ENCODE assay signal across 9 cellular contexts in genomic region chr7:129089521-129090212, GRCh38. TPM values are rescaled to one million over a fixed set of nuclear protein-coding genes. Genes with fewer than 3 reads are reported as not detected.
DNase-seq lines count a peak whose midpoint lies in the region; ATAC-seq, FAIRE-seq and TF ChIP-seq lines count a peak whose summit lies in the region.
"Had no signal": no experiment of that assay in that cellular context is flagged by ENCODE, and none has a peak within 500 bp of the region (broad histone marks: within the 10 kb centered on the region; RNA-seq: fewer than 3 reads in every experiment).

No MANE protein-coding gene starts in this region.

- POLR2A ChIA-PET in HEK293 (lab: Yijun Ruan, JAX) = interaction anchor here (1.7 kb wide), 1 partner anchor 35 kb away, joined by 10 read pairs; the partner anchor contains the start of gene TNPO3
- POLR2A ChIA-PET in HepG2 (lab: Yijun Ruan, JAX) = no interaction called here

- TF ChIP-seq CTCF in HEK293 (tag by site-specific recombination; IDR thresholded peaks at IDR 0.05) = no peak
- no peak for TF ChIP-seq CTCF in HepG2 (CRISPR knock-in tag; IDR thresholded peaks at IDR 0.05)
- no peak for TF ChIP-seq CTCF in colonic mucosa (IDR thresholded peaks at IDR 0.05)

- H3K9me3 ChIP-seq in HEK293 (ENCODE audit: control insufficient read depth, insufficient read depth, low read depth, low read length) = no peaks in the 10 kb centered on the region
- H3K9me3 ChIP-seq in HepG2 (ENCODE audit: low read length) = no peaks in the 10 kb centered on the region
- no peaks in the 10 kb centered on the region for H3K9me3 ChIP-seq in colonic mucosa

- H3K4me1 ChIP-seq in HEK293 (ENCODE audit: control insufficient read depth, insufficient read depth, low read length) (no peaks in the 10 kb centered on the region), HepG2 (ENCODE audit: insufficient read depth, low read length) (peaks cover 15% of the 10 kb centered on the region), colonic mucosa (no peaks in the 10 kb centered on the region)

- CTCF ChIA-PET in HEK293 (lab: Yijun Ruan, JAX) = interaction anchor here (0.6 to 3.1 kb wide), 9 partner anchors 17 to 314 kb away, joined by 3 to 18 read pairs (median 4); partner anchors contain the start of gene ATP6V1F
- CTCF ChIA-PET in HepG2 (lab: Yijun Ruan, JAX; ENCODE audit: low intra/inter-chr PET ratio, low total read pairs) = interaction anchor here (2.7 kb wide), 1 partner anchor 185 kb away, joined by 27 read pairs; no protein-coding TSS in a partner anchor

- H3K27me3 ChIP-seq in HepG2 (ENCODE audit: control insufficient read depth in 1 of 2, insufficient read depth in 2 of 2, low read length in 2 of 2) (no peaks in the 10 kb centered on the region), colonic mucosa (no peaks in the 10 kb centered on the region)

- BruUV-seq in HepG2 (replicated peaks; lab: Mats Ljungman, UMichigan) = no TSS peak

- in situ Hi-C loops in HepG2 (cut with HindIII; ENCODE audit: extremely low pct_ligation_motif_present, low pct_unique_long_range_greater_than_20kb) = loop anchor here (5.0 kb wide), 1 partner anchor 182 kb away; no protein-coding TSS in a partner anchor

- ATAC-seq in GM18867 (IDR thresholded peaks at IDR 0.05; ENCODE audit: unreplicated experiment) (peak; percentile 74), HepG2 (no peak)

- no peaks in the 10 kb centered on the region for H3K79me2 ChIP-seq in HepG2 (ENCODE audit: insufficient read depth, low read length)

- no peak overlapping the region for H2AFZ ChIP-seq in HepG2 (ENCODE audit: low read length)

- intact Hi-C loops in HepG2 (cut with micrococcal nuclease; ENCODE audit: unreplicated experiment) (loop anchor here (1.0 to 2.0 kb wide), 2 partner anchors 34 to 125 kb away; partner anchors contain the start of gene TNPO3), colonic mucosa (cut with DNase I) (loop anchor here (5.0 kb wide), 1 partner anchor 182 kb away; no protein-coding TSS in a partner anchor)

- H3K27ac ChIP-seq in HEK293 (ENCODE audit: extremely low read depth, low read depth, low read length) = no peak overlapping the region
- H3K27ac ChIP-seq in HepG2 (ENCODE audit: extremely low read length, insufficient read depth, low read length) = no peak overlapping the region
- no peak overlapping the region for H3K27ac ChIP-seq in colonic mucosa

- H3K4me3 ChIP-seq in HEK293 (ENCODE audit: low read depth, low read length) = no peak overlapping the region
- H3K4me3 ChIP-seq in HepG2 (replicated peaks in 1 of 3; ENCODE audit: insufficient read depth in 1 of 3, low read depth in 2 of 3, low read length in 3 of 3) = no peak overlapping the region
- H3K4me3 ChIP-seq in colonic mucosa = no peak overlapping the region

- TF ChIP-seq POLR2A in HepG2 (IDR thresholded peaks at IDR 0.05; ENCODE audit: insufficient read depth in 1 of 2, low read depth in 2 of 2, low read length in 2 of 2) (no peak), H54 (IDR thresholded peaks at IDR 0.05; ENCODE audit: low read depth, low read length) (no peak)

- H4K20me1 ChIP-seq in HepG2 (ENCODE audit: insufficient read depth, low read length) = no peaks in the 10 kb centered on the region

- DNase-seq in M059J (ENCODE audit: low read depth) = peak; percentile 29
- DNase-seq in HepG2 (ENCODE audit: low spot score) = no peak
- no peak for DNase-seq in colonic mucosa
- DNase-seq in central memory CD4-positive, alpha-beta T cell = no peak
- DNase-seq in H54 (ENCODE audit: insufficient read length, low spot score) = no peak
- no peak for DNase-seq in globus pallidus (ENCODE audit: low spot score)

- no peak for TF ChIP-seq EP300 in HepG2 (IDR thresholded peaks at IDR 0.05; ENCODE audit: low read depth in 2 of 2, low read length in 2 of 2)
- no peak for TF ChIP-seq EP300 in HepG2 (CRISPR knock-in tag; IDR thresholded peaks at IDR 0.05; ENCODE audit: borderline replicate concordance)

- no peak overlapping the region for H3K4me2 ChIP-seq in HepG2 (ENCODE audit: low read depth, low read length)

- H3K36me3 ChIP-seq in HEK293 (ENCODE audit: control insufficient read depth in 2 of 2, insufficient read depth in 1 of 2, low read length in 2 of 2) = no peaks in the 10 kb centered on the region
- no peaks in the 10 kb centered on the region for H3K36me3 ChIP-seq in HepG2 (replicated peaks in 1 of 2; ENCODE audit: control insufficient read depth in 1 of 2, insufficient read depth in 2 of 2, low read length in 2 of 2)
- H3K36me3 ChIP-seq in colonic mucosa = no peaks in the 10 kb centered on the region

- H3K9ac ChIP-seq in HepG2 (ENCODE audit: insufficient read depth, low read depth, low read length) (no peak overlapping the region), colonic mucosa (ENCODE audit: low read depth in 2 of 2, low read length in 2 of 2) (no peak overlapping the region)

- FAIRE-seq in HepG2 (lab: Jason Lieb, UNC) (no peak), H54 (lab: Jason Lieb, UNC) (no peak)
- FAIRE-seq: islet of Langerhans had no signal

- WGBS in HepG2 (ENCODE audit: low lambda C conversion rate) = 18% methylated on average over 4 of the region's 4 CpGs

- TF ChIP-seq RAD21 in HepG2 (CRISPR knock-in tag; IDR thresholded peaks at IDR 0.05) = no peak

TF ChIP-seq in HepG2, 621 proteins besides CTCF, POLR2A, EP300 and RAD21:
- TF ChIP-seq ZNF235 (CRISPR knock-in tag; IDR thresholded peaks at IDR 0.05; ENCODE audit: borderline replicate concordance) (no peak), CEBPB (IDR thresholded peaks at IDR 0.05; ENCODE audit: borderline replicate concordance, low read depth, low read length) (peak; percentile 56)

RNA-seq across cellular contexts. Expression of gene TNPO3, which starts 34.8 kb away (rescaled TPM):
- 48.1 and 70.7 TPM in 2 replicates for total RNA-seq in M059J (2014; rRNA removed; shearing (Covaris generic))
- total RNA-seq in HepG2 (2016; rRNA removed; fragmentation: Illumina TruSeq; extraction: Trizol) (44.6 and 61.5 TPM in 2 replicates), colonic mucosa (10 to 100 TPM; 36.8 to 46.6 TPM)
- total RNA-seq in HepG2 (2016; cell fraction: cytosol; rRNA removed; fragmentation: Illumina TruSeq; extraction: Trizol; ENCODE audit: low read depth) = 14.8 and 16.2 TPM in 2 replicates
- 44.0 and 55.4 TPM in 2 replicates for total RNA-seq in HepG2 (2016; cell fraction: insoluble cytoplasmic fraction; rRNA removed; fragmentation: Illumina TruSeq; extraction: Trizol)
- total RNA-seq in HepG2 (2016; cell fraction: membrane; rRNA removed; fragmentation: Illumina TruSeq; extraction: Trizol) = 20.9 and 21.8 TPM in 2 replicates
- total RNA-seq in HepG2 (2016; cell fraction: nucleus; rRNA removed; fragmentation: Illumina TruSeq; extraction: Trizol) = 29.8 and 32.3 TPM in 2 replicates
- 22.1 and 23.8 TPM in 2 replicates for polyA plus RNA-seq in HepG2 (2011; rRNA removed)
- polyA plus RNA-seq in HepG2 (2011; cell fraction: cytosol; rRNA removed) = 18.9 and 23.0 TPM in 2 replicates
- 28.9 and 32.0 TPM in 2 replicates for polyA plus RNA-seq in HepG2 (2011; cell fraction: nucleus; rRNA removed)
- 24.4 and 25.7 TPM in 2 replicates for polyA plus RNA-seq in HepG2 (2012)
- 2.0 and 2.3 TPM in 2 replicates for polyA plus RNA-seq in HepG2 (2016; cell fraction: cytosol; fragmentation: Illumina TruSeq; extraction: Trizol; ENCODE audit: low read depth)
- polyA plus RNA-seq in HepG2 (2016; cell fraction: insoluble cytoplasmic fraction; fragmentation: Illumina TruSeq; extraction: Trizol; ENCODE audit: low read depth) = 38.1 and 39.8 TPM in 2 replicates
- polyA plus RNA-seq in HepG2 (2016; cell fraction: membrane; fragmentation: Illumina TruSeq; extraction: Trizol; ENCODE audit: low read depth) = 6.9 and 8.1 TPM in 2 replicates
- 26.3 and 27.2 TPM in 2 replicates for polyA plus RNA-seq in HepG2 (2016; cell fraction: nucleus; fragmentation: Illumina TruSeq; extraction: Trizol; ENCODE audit: insufficient read depth, low read depth)
- polyA minus RNA-seq in HepG2 (2011; rRNA and poly(A)+ RNA removed; ENCODE audit: low replicate concordance) = 49.1 and 105 TPM in 2 replicates
- 24.7 and 27.5 TPM in 2 replicates for polyA minus RNA-seq in HepG2 (2011; cell fraction: cytosol; rRNA and poly(A)+ RNA removed)
- 42.5 and 58.9 TPM in 2 replicates for polyA minus RNA-seq in HepG2 (2011; cell fraction: nucleus; rRNA and poly(A)+ RNA removed)

RNA-seq across cellular contexts. Expression of gene TSPAN33, which starts 54.8 kb away (rescaled TPM):
- total RNA-seq in M059J (2014; rRNA removed; shearing (Covaris generic)) = 0.91 and 4.2 TPM in 2 replicates
- total RNA-seq in HepG2 (2016; rRNA removed; fragmentation: Illumina TruSeq; extraction: Trizol) = 12.9 and 15.3 TPM in 2 replicates
- total RNA-seq in HepG2 (2016; cell fraction: cytosol; rRNA removed; fragmentation: Illumina TruSeq; extraction: Trizol; ENCODE audit: low read depth) = 15.1 and 19.5 TPM in 2 replicates
- 10.8 and 14.4 TPM in 2 replicates for total RNA-seq in HepG2 (2016; cell fraction: insoluble cytoplasmic fraction; rRNA removed; fragmentation: Illumina TruSeq; extraction: Trizol)
- total RNA-seq in HepG2 (2016; cell fraction: membrane; rRNA removed; fragmentation: Illumina TruSeq; extraction: Trizol) = 32.7 and 34.3 TPM in 2 replicates
- 8.1 and 9.4 TPM in 2 replicates for total RNA-seq in HepG2 (2016; cell fraction: nucleus; rRNA removed; fragmentation: Illumina TruSeq; extraction: Trizol)
- 16.5 and 18.2 TPM in 2 replicates for polyA plus RNA-seq in HepG2 (2011; rRNA removed)
- 19.8 and 23.3 TPM in 2 replicates for polyA plus RNA-seq in HepG2 (2011; cell fraction: cytosol; rRNA removed)
- polyA plus RNA-seq in HepG2 (2011; cell fraction: nucleus; rRNA removed) = 8.5 and 9.9 TPM in 2 replicates
- polyA plus RNA-seq in HepG2 (2012) = 10.1 and 13.3 TPM in 2 replicates
- 23.0 and 28.4 TPM in 2 replicates for polyA plus RNA-seq in HepG2 (2016; cell fraction: cytosol; fragmentation: Illumina TruSeq; extraction: Trizol; ENCODE audit: low read depth)
- polyA plus RNA-seq in HepG2 (2016; cell fraction: insoluble cytoplasmic fraction; fragmentation: Illumina TruSeq; extraction: Trizol; ENCODE audit: low read depth) = 13.0 and 14.1 TPM in 2 replicates
- 35.6 and 37.4 TPM in 2 replicates for polyA plus RNA-seq in HepG2 (2016; cell fraction: membrane; fragmentation: Illumina TruSeq; extraction: Trizol; ENCODE audit: low read depth)
- polyA plus RNA-seq in HepG2 (2016; cell fraction: nucleus; fragmentation: Illumina TruSeq; extraction: Trizol; ENCODE audit: insufficient read depth, low read depth) = 15.5 and 18.6 TPM in 2 replicates
- polyA minus RNA-seq in HepG2 (2011; rRNA and poly(A)+ RNA removed; ENCODE audit: low replicate concordance) = 9.5 and 35.1 TPM in 2 replicates
- polyA minus RNA-seq in HepG2 (2011; cell fraction: cytosol; rRNA and poly(A)+ RNA removed) = 9.1 and 9.7 TPM in 2 replicates
- 7.2 and 10.4 TPM in 2 replicates for polyA minus RNA-seq in HepG2 (2011; cell fraction: nucleus; rRNA and poly(A)+ RNA removed)
- total RNA-seq in colonic mucosa = 1 to 10 TPM; 3.8 to 9.7 TPM
